In genomic region chr2:133229974-133230373, GRCh38 we compare ENCODE assay signal across 17 cellular contexts.
A peak's percentile ranks its signal among the peaks of the same experiment; 100 is the strongest.
DNase-seq lines count a peak whose midpoint lies in the region; ATAC-seq and TF ChIP-seq lines count a peak whose summit lies in the region.
"Had no signal": no experiment of that assay in that cellular context is flagged by ENCODE, and none has a peak within 500 bp of the region (broad histone marks: within the 10 kb centered on the region; RNA-seq: fewer than 3 reads in every experiment).

No MANE protein-coding gene starts in this region.

- CTCF ChIA-PET in HEK293 (lab: Yijun Ruan, JAX): interaction anchor here (0.6 to 0.7 kb wide), 2 partner anchors 31 kb away, joined by 3 to 6 read pairs; no protein-coding TSS in a partner anchor

- peaks cover 1% of the 10 kb centered on the region for H3K27me3 Mint-ChIP-seq in endothelial cell (ENCODE audit: unreplicated experiment)
- H3K27me3 Mint-ChIP-seq: CD4-positive, CD25-positive, alpha-beta regulatory T cell had no signal

- H3K4me1 Mint-ChIP-seq in endothelial cell (ENCODE audit: unreplicated experiment): peaks cover 58% of the 10 kb centered on the region
- H3K4me1 Mint-ChIP-seq: B cell; CD4-positive, CD25-positive, alpha-beta regulatory T cell had no signal

- peaks cover 14% of the 10 kb centered on the region for H3K4me1 ChIP-seq in HEK293 (ENCODE audit: control insufficient read depth, insufficient read depth, low read length)
- H3K4me1 ChIP-seq in esophagus squamous epithelium: peaks cover 0 to 7% (median 0%) of the 10 kb centered on the region in 3 donors
- H3K4me1 ChIP-seq: BLaER1, Caco-2 had no signal

- no peaks in the 10 kb centered on the region for H3K9me3 Mint-ChIP-seq in endothelial cell (ENCODE audit: unreplicated experiment)

- H3K4me3 ChIP-seq in HEK293 (ENCODE audit: low read depth, low read length) (no peak overlapping the region), esophagus squamous epithelium (no peak overlapping the region)
- H3K4me3 ChIP-seq: BLaER1, GM23248 had no signal

- intact Hi-C loops in esophagus squamous epithelium (cut with DNase I): no loop called here

- no peak for TF ChIP-seq POLR2A in esophagus squamous epithelium (IDR thresholded peaks at IDR 0.05)

- no peak for TF ChIP-seq RAD21 in Ishikawa (IDR thresholded peaks at IDR 0.05; ENCODE audit: low read depth)

- no peaks in the 10 kb centered on the region for H3K36me3 Mint-ChIP-seq in endothelial cell (ENCODE audit: low read depth, unreplicated experiment)
- H3K36me3 Mint-ChIP-seq: CD4-positive, CD25-positive, alpha-beta regulatory T cell; CD8-positive, alpha-beta T cell had no signal

- POLR2A ChIA-PET in HEK293 (lab: Yijun Ruan, JAX): no interaction called here

- H3K27ac ChIP-seq in HEK293 (ENCODE audit: extremely low read depth, low read depth, low read length): no peak overlapping the region
- no peak overlapping the region for H3K27ac ChIP-seq in esophagus squamous epithelium
- H3K27ac ChIP-seq: BLaER1, C4-2B, GM23248 had no signal

- H3K27me3 ChIP-seq in esophagus squamous epithelium: no peaks in the 10 kb centered on the region
- H3K27me3 ChIP-seq: BLaER1 had no signal

- no peaks in the 10 kb centered on the region for H3K36me3 ChIP-seq in HEK293 (ENCODE audit: control insufficient read depth in 2 of 2, insufficient read depth in 1 of 2, low read length in 2 of 2)
- no peaks in the 10 kb centered on the region for H3K36me3 ChIP-seq in esophagus squamous epithelium
- H3K36me3 ChIP-seq: BLaER1 had no signal

- ATAC-seq in HG02759 (IDR thresholded peaks at IDR 0.05; ENCODE audit: unreplicated experiment): no peak
- ATAC-seq: CD8-positive, alpha-beta T cell had no signal

- DNase-seq in endothelial cell (ENCODE audit: low spot score) (no peak), esophagus squamous epithelium (lab: John Stamatoyannopoulos, UW) (no peak), activated gamma-delta T cell treated with Interleukin-2 at 50 U/mL for 16 hours (no peak)
- DNase-seq: Caco-2; CD4-positive, CD25-positive, alpha-beta regulatory T cell; CD8-positive, alpha-beta T cell; DMS153; DND-41; GM23248; H7; HCEC 1CT had no signal

- 90 to 94% methylated on average over 1 of the region's 1 CpG for WGBS in esophagus squamous epithelium, 2 donors

- TF ChIP-seq EP300 in Ishikawa (IDR thresholded peaks at IDR 0.05; ENCODE audit: borderline replicate concordance): no peak

- H3K27ac Mint-ChIP-seq in endothelial cell (ENCODE audit: unreplicated experiment): peak overlapping the region; percentile 78
- H3K27ac Mint-ChIP-seq: B cell; CD4-positive, CD25-positive, alpha-beta regulatory T cell; CD8-positive, alpha-beta T cell had no signal

- no peaks in the 10 kb centered on the region for H3K9me3 ChIP-seq in HEK293 (ENCODE audit: control insufficient read depth, insufficient read depth, low read depth, low read length)
- no peaks in the 10 kb centered on the region for H3K9me3 ChIP-seq in esophagus squamous epithelium
- H3K9me3 ChIP-seq: BLaER1, Caco-2 had no signal

- TF ChIP-seq CTCF in HEK293 (tag by site-specific recombination; IDR thresholded peaks at IDR 0.05): no peak
- TF ChIP-seq CTCF in endothelial cell (IDR thresholded peaks at IDR 0.05; ENCODE audit: unreplicated experiment): no peak
- no peak for TF ChIP-seq CTCF in esophagus squamous epithelium (IDR thresholded peaks at IDR 0.05)

- H3K4me3 Mint-ChIP-seq in endothelial cell (ENCODE audit: unreplicated experiment): no peak overlapping the region
- H3K4me3 Mint-ChIP-seq: B cell; CD4-positive, CD25-positive, alpha-beta regulatory T cell; CD8-positive, alpha-beta T cell had no signal

TF ChIP-seq in HEK293, 187 proteins besides CTCF, POLR2A, EP300 and RAD21 (continues in another document):
- TF ChIP-seq ZBTB11 (tag by site-specific recombination; conservative IDR thresholded peaks at IDR 0.05; ENCODE audit: low read depth): no peak
- TF ChIP-seq ZFP37 (tag by site-specific recombination; IDR thresholded peaks at IDR 0.05): no peak
- no peak for TF ChIP-seq MZF1 (tag by site-specific recombination; IDR thresholded peaks at IDR 0.05; ENCODE audit: borderline replicate concordance)
- TF ChIP-seq ZNF221 (tag by site-specific recombination; IDR thresholded peaks at IDR 0.05; ENCODE audit: borderline replicate concordance): no peak
- TF ChIP-seq ZNF510 (tag by site-specific recombination; IDR thresholded peaks at IDR 0.05; ENCODE audit: insufficient replicate concordance): no peak

TF ChIP-seq in Ishikawa, 13 proteins besides CTCF, POLR2A, EP300 and RAD21:
- TF ChIP-seq USF1 (IDR thresholded peaks at IDR 0.05): no peak
- TF ChIP-seq REST (IDR thresholded peaks at IDR 0.05; ENCODE audit: low read depth): peak; percentile 48; the same call in 1 of the 2 replicates
